17 cellular contexts compared by ENCODE assay signal in the genomic region with DNA sequence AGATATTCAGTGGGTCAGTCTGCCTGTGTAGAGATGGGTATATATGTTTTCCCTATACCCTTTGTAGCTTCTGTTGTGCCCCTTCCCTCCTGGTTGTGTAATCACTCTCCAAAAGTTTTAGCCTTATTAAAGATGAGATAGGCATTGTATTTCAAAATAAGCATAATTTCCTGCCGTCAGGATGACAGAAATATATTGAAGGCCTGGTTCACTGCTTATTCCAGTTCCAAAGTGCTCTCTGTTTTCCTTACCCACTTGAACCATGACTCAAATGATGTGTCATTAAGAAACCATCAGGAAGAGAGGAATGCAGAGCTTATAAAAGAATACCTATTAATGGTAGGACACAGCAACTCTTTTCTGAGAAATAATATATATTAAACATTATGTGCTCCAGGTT.
DNase-seq lines count a peak whose midpoint lies in the region; ATAC-seq and TF ChIP-seq lines count a peak whose summit lies in the region.
"Had no signal": no experiment of that assay in that cellular context is flagged by ENCODE, and none has a peak within 500 bp of the region (broad histone marks: within the 10 kb centered on the region; RNA-seq: fewer than 3 reads in every experiment).

No MANE protein-coding gene starts in this region.

- TF ChIP-seq EP300 in stomach (IDR thresholded peaks at IDR 0.05) (no peak), upper lobe of left lung (IDR thresholded peaks at IDR 0.05) (no peak)

- whole genome bisulfite sequencing in stomach, 5 donors = 46 to 71% (median 63%) methylated on average over 1 of the region's 1 CpG
- 53% methylated on average over 1 of the region's 1 CpG for WGBS in upper lobe of left lung, 2 donors

- peak; percentile 10 for DNase-seq in GM03348 (ENCODE audit: low spot score)
- DNase-seq in fibroblast of peridontal ligament (ENCODE audit: extremely low read depth) = peak; percentile 68
- DNase-seq in skeletal muscle cell (ENCODE audit: low read depth) = peak; percentile 75
- DNase-seq in stomach = no peak
- no peak for DNase-seq in upper lobe of left lung
- DNase-seq: activated CD4-positive, alpha-beta T cell treated with anti-CD3 and anti-CD28 coated beads, Interleukin-2, amount 10 ng/mL, durations not matched to agents 24 days and 14 days; activated T-cell treated with anti-CD3 and anti-CD28 coated beads, Interleukin-2, amount 50 U/mL, for 48 hours; CD4-positive, alpha-beta memory T cell; effector CD8-positive, alpha-beta T cell; hypothalamus; OCI-M1; stimulated activated naive CD8-positive, alpha-beta T cell treated with anti-CD3 and anti-CD28 coated beads, Interleukin-15, Interleukin-2, amounts not matched to agents 100 U/mL and 50 U/mL, for 24 hours; T-helper 2 cell had no signal

- H3K4me1 ChIP-seq in stomach (no peaks in the 10 kb centered on the region), upper lobe of left lung (no peaks in the 10 kb centered on the region)

- intact Hi-C loops in stomach (cut with DNase I; ENCODE audit: low total_unique reads) = no loop called here

- no peak overlapping the region for H3K27ac ChIP-seq in stomach
- no peak overlapping the region for H3K27ac ChIP-seq in upper lobe of left lung

- no peak for TF ChIP-seq POLR2A in stomach (IDR thresholded peaks at IDR 0.05)
- no peak for TF ChIP-seq POLR2A in upper lobe of left lung (IDR thresholded peaks at IDR 0.05)

- H3K4me3 ChIP-seq in skeletal muscle cell (ENCODE audit: low read depth, low read length) = no peak overlapping the region
- H3K4me3 ChIP-seq in stomach = no peak overlapping the region
- no peak overlapping the region for H3K4me3 ChIP-seq in upper lobe of left lung

- H3K27me3 ChIP-seq in stomach (no peaks in the 10 kb centered on the region), upper lobe of left lung (no peaks in the 10 kb centered on the region)

- H3K9me3 ChIP-seq in stomach (no peaks in the 10 kb centered on the region), upper lobe of left lung (no peaks in the 10 kb centered on the region)

- H3K36me3 ChIP-seq in stomach = no peaks in the 10 kb centered on the region
- no peaks in the 10 kb centered on the region for H3K36me3 ChIP-seq in upper lobe of left lung

- ATAC-seq in SK-N-SH treated with all-trans-retinoic acid at 6 μM for 48 hours (peak; percentile 81), GM21717 (IDR thresholded peaks at IDR 0.05; ENCODE audit: unreplicated experiment) (no peak), upper lobe of left lung (ENCODE audit: low FRiP score in 2 of 2) (no peak), HG03442 (IDR thresholded peaks at IDR 0.05; ENCODE audit: unreplicated experiment) (no peak)
- ATAC-seq: HCT116; stimulated activated naive CD8-positive, alpha-beta T cell treated with anti-CD3 and anti-CD28 coated beads, Interleukin-15, Interleukin-2, amounts not matched to agents 100 U/mL and 50 U/mL, for 24 hours had no signal

- no peak for TF ChIP-seq CTCF in stomach (IDR thresholded peaks at IDR 0.05)
- no peak for TF ChIP-seq CTCF in upper lobe of left lung (IDR thresholded peaks at IDR 0.05)

TF ChIP-seq in SK-N-SH treated with all-trans-retinoic acid at 6 μM for 48 hours, 23 proteins besides CTCF, POLR2A, EP300 and RAD21 (continues in another document):
- no peak for TF ChIP-seq GLIS3 (CRISPR knock-in tag; IDR thresholded peaks at IDR 0.05)
- TF ChIP-seq ISL1 (CRISPR knock-in tag; IDR thresholded peaks at IDR 0.05) = peak; percentile 92
- no peak for TF ChIP-seq PPARA (CRISPR knock-in tag; IDR thresholded peaks at IDR 0.05; ENCODE audit: borderline replicate concordance)
- no peak for TF ChIP-seq TCF4 (CRISPR knock-in tag; IDR thresholded peaks at IDR 0.05; ENCODE audit: borderline replicate concordance)
- TF ChIP-seq, protein P1, sequence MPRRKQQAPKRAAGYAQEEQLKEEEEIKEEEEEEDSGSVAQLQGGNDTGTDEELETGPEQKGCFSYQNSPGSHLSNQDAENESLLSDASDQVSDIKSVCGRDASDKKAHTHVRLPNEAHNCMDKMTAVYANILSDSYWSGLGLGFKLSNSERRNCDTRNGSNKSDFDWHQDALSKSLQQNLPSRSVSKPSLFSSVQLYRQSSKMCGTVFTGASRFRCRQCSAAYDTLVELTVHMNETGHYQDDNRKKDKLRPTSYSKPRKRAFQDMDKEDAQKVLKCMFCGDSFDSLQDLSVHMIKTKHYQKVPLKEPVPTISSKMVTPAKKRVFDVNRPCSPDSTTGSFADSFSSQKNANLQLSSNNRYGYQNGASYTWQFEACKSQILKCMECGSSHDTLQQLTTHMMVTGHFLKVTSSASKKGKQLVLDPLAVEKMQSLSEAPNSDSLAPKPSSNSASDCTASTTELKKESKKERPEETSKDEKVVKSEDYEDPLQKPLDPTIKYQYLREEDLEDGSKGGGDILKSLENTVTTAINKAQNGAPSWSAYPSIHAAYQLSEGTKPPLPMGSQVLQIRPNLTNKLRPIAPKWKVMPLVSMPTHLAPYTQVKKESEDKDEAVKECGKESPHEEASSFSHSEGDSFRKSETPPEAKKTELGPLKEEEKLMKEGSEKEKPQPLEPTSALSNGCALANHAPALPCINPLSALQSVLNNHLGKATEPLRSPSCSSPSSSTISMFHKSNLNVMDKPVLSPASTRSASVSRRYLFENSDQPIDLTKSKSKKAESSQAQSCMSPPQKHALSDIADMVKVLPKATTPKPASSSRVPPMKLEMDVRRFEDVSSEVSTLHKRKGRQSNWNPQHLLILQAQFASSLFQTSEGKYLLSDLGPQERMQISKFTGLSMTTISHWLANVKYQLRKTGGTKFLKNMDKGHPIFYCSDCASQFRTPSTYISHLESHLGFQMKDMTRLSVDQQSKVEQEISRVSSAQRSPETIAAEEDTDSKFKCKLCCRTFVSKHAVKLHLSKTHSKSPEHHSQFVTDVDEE (CRISPR knock-in tag; IDR thresholded peaks at IDR 0.05) = no peak
- TF ChIP-seq, protein P2, sequence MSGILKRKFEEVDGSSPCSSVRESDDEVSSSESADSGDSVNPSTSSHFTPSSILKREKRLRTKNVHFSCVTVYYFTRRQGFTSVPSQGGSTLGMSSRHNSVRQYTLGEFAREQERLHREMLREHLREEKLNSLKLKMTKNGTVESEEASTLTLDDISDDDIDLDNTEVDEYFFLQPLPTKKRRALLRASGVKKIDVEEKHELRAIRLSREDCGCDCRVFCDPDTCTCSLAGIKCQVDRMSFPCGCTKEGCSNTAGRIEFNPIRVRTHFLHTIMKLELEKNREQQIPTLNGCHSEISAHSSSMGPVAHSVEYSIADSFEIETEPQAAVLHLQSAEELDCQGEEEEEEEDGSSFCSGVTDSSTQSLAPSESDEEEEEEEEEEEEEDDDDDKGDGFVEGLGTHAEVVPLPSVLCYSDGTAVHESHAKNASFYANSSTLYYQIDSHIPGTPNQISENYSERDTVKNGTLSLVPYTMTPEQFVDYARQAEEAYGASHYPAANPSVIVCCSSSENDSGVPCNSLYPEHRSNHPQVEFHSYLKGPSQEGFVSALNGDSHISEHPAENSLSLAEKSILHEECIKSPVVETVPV (CRISPR knock-in tag; IDR thresholded peaks at IDR 0.05) = no peak
- TF ChIP-seq BACH2 (CRISPR knock-in tag; IDR thresholded peaks at IDR 0.05; ENCODE audit: borderline replicate concordance) = no peak
- TF ChIP-seq, protein P3, sequence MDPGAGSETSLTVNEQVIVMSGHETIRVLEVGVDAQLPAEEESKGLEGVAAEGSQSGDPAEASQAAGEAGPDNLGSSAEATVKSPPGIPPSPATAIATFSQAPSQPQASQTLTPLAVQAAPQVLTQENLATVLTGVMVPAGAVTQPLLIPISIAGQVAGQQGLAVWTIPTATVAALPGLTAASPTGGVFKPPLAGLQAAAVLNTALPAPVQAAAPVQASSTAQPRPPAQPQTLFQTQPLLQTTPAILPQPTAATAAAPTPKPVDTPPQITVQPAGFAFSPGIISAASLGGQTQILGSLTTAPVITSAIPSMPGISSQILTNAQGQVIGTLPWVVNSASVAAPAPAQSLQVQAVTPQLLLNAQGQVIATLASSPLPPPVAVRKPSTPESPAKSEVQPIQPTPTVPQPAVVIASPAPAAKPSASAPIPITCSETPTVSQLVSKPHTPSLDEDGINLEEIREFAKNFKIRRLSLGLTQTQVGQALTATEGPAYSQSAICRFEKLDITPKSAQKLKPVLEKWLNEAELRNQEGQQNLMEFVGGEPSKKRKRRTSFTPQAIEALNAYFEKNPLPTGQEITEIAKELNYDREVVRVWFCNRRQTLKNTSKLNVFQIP (CRISPR knock-in tag; IDR thresholded peaks at IDR 0.05; ENCODE audit: borderline replicate concordance, low read depth) = no peak; the same call in 1 of the 2 replicates
- no peak for TF ChIP-seq RARB (CRISPR knock-in tag; IDR thresholded peaks at IDR 0.05)
- TF ChIP-seq SNAI2 (CRISPR knock-in tag; IDR thresholded peaks at IDR 0.05) = no peak
- no peak for TF ChIP-seq ZNF565 (CRISPR knock-in tag; conservative IDR thresholded peaks at IDR 0.05; ENCODE audit: low read depth)
- TF ChIP-seq ARNTL (CRISPR knock-in tag; IDR thresholded peaks at IDR 0.05; ENCODE audit: borderline replicate concordance, low read depth) = no peak
- TF ChIP-seq, protein P4, sequence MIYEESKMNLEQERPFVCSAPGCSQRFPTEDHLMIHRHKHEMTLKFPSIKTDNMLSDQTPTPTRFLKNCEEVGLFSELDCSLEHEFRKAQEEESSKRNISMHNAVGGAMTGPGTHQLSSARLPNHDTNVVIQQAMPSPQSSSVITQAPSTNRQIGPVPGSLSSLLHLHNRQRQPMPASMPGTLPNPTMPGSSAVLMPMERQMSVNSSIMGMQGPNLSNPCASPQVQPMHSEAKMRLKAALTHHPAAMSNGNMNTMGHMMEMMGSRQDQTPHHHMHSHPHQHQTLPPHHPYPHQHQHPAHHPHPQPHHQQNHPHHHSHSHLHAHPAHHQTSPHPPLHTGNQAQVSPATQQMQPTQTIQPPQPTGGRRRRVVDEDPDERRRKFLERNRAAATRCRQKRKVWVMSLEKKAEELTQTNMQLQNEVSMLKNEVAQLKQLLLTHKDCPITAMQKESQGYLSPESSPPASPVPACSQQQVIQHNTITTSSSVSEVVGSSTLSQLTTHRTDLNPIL (CRISPR knock-in tag; IDR thresholded peaks at IDR 0.05; ENCODE audit: low read depth) = peak; percentile 42; the same call in 1 of the 2 replicates
- no peak for TF ChIP-seq ZC3H10 (CRISPR knock-in tag; IDR thresholded peaks at IDR 0.05)
- TF ChIP-seq ZFP30 (CRISPR knock-in tag; IDR thresholded peaks at IDR 0.05) = no peak

Comparison
In these comparisons a context has a peak if more than half of its experiments do, and no peak if none do; other contexts are left out.
1. DNase-seq: peak in GM03348 (single experiment), fibroblast of peridontal ligament (single experiment) and skeletal muscle cell (single experiment); none in stomach (single experiment) and upper lobe of left lung (0 of 2).